In genomic region chr5:107668933-107669542, GRCh38 we compare ENCODE assay signal across 8 cellular contexts. TPM values are rescaled to one million over a fixed set of nuclear protein-coding genes. Genes with fewer than 3 reads are reported as not detected.
A peak's percentile ranks its signal among the peaks of the same experiment; 100 is the strongest.
DNase-seq lines count a peak whose midpoint lies in the region; ATAC-seq, FAIRE-seq and TF ChIP-seq lines count a peak whose summit lies in the region.

No MANE protein-coding gene starts in this region.

- H3K9me3 ChIP-seq in esophagus (ENCODE audit: control insufficient read depth in 2 of 2, insufficient read depth in 1 of 2, low read depth in 1 of 2, low read length in 1 of 2) (no peaks in the 10 kb centered on the region), neural cell (ENCODE audit: low read length) (no peaks in the 10 kb centered on the region)

- peak overlapping the region; percentile 59 for H2AFZ ChIP-seq in neural cell (ENCODE audit: low read depth, low read length)

- peaks cover 74% of the 10 kb centered on the region for H3K79me2 ChIP-seq in neural cell (replicated peaks; ENCODE audit: insufficient read depth, low read length)

- H3K9ac ChIP-seq in neural cell (ENCODE audit: low read length) = peak overlapping the region; percentile 75

- peak overlapping the region; percentile 84 for H3K4me3 ChIP-seq in AG09309 (ENCODE audit: control insufficient read depth, low read depth, low read length)
- H3K4me3 ChIP-seq in esophagus (ENCODE audit: low read depth in 1 of 2, low read length in 2 of 2) = peak overlapping the region; percentile 61 to 72
- peak overlapping the region; percentile 80 for H3K4me3 ChIP-seq in neural cell (ENCODE audit: low read length)

- H3K27ac ChIP-seq in esophagus (ENCODE audit: low read depth in 2 of 2, low read length in 1 of 2) (peak overlapping the region; percentile 48 to 54), neural cell (ENCODE audit: low read length) (no peak overlapping the region)

- DNase-seq in AG09309 (ENCODE audit: low read depth) = no peak
- DNase-seq in NCI-H526 treated with DMSO at 0.1 percent for 48 hours (lab: John Stamatoyannopoulos, UW) = peak; percentile 51
- DNase-seq in GM12892 (ENCODE audit: insufficient read length) = no peak
- DNase-seq in HCEC 1CT = no peak
- no peak for DNase-seq in SW480 (ENCODE audit: low spot score)

- no peak for FAIRE-seq in GM12892 (lab: Jason Lieb, UNC)

- H3F3A ChIP-seq in neural cell (ENCODE audit: insufficient read depth, low read length, poor library complexity, severe bottlenecking) = no peaks in the 10 kb centered on the region

- no peak for TF ChIP-seq RAD21 in neural cell (conservative IDR thresholded peaks at IDR 0.05)

- 16 to 18% methylated on average over 26 of the region's 26 CpGs for whole genome bisulfite sequencing in esophagus, 2 donors

- H4K20me1 ChIP-seq in neural cell (ENCODE audit: insufficient read depth) = no peaks in the 10 kb centered on the region

- no peak for TF ChIP-seq EP300 in neural cell (conservative IDR thresholded peaks at IDR 0.05; ENCODE audit: poor library complexity, severe bottlenecking)

- H3K36me3 ChIP-seq in esophagus (ENCODE audit: control insufficient read depth in 2 of 2, insufficient read depth in 2 of 2, low read length in 1 of 2) (no peaks in the 10 kb centered on the region), neural cell (ENCODE audit: insufficient read depth, low read length) (no peaks in the 10 kb centered on the region)

- H3K9me2 ChIP-seq in neural cell (ENCODE audit: insufficient read depth, low read length) = no peaks in the 10 kb centered on the region

- TF ChIP-seq POLR2A in GM12892 (IDR thresholded peaks at IDR 0.05; ENCODE audit: low read depth, low read length) = no peak

- TF ChIP-seq CTCF in AG09309 (IDR thresholded peaks at IDR 0.05; ENCODE audit: control insufficient read depth, insufficient read depth, low read depth, low read length, missing control alignments) (no peak), neural cell (IDR thresholded peaks at IDR 0.05; ENCODE audit: poor library complexity, severe bottlenecking) (no peak)

- ATAC-seq in GM18868 (IDR thresholded peaks at IDR 0.05; ENCODE audit: unreplicated experiment) = no peak

- peaks cover 0 to 3% of the 10 kb centered on the region in 2 donors for H3K4me1 ChIP-seq in esophagus (ENCODE audit: control insufficient read depth in 2 of 2, insufficient read depth in 2 of 2, low read length in 1 of 2)

- peak overlapping the region; percentile 44 for H3K4me2 ChIP-seq in neural cell (ENCODE audit: low read length)

- H3K27me3 ChIP-seq in esophagus (ENCODE audit: control insufficient read depth in 1 of 2, insufficient read depth in 2 of 2, low read length in 2 of 2) (no peaks in the 10 kb centered on the region), neural cell (ENCODE audit: insufficient read depth, low read depth, low read length) (no peaks in the 10 kb centered on the region)

TF ChIP-seq in neural cell, 6 proteins besides CTCF, POLR2A, EP300 and RAD21:
- TF ChIP-seq EZH2 (IDR thresholded peaks at IDR 0.05; ENCODE audit: borderline replicate concordance, insufficient read depth, low read length, poor library complexity, severe bottlenecking) = no peak
- peak; percentile 4 for TF ChIP-seq POLR2AphosphoS5 (IDR thresholded peaks at IDR 0.05)

RNA-seq across cellular contexts. Expression of gene EFNA5, which starts 1.7 kb away (rescaled TPM):
- polyA plus RNA-seq in esophagus (1 to 10 TPM; 3.4 to 4.9 TPM), neural cell (4.2 and 4.6 TPM in 2 replicates)
- polyA minus RNA-seq in neural cell = 11.0 and 14.9 TPM in 2 replicates
- polyA plus RNA-seq in GM12892 (2012; ENCODE audit: missing spikeins) = 4.1 TPM
